In the genomic region with DNA sequence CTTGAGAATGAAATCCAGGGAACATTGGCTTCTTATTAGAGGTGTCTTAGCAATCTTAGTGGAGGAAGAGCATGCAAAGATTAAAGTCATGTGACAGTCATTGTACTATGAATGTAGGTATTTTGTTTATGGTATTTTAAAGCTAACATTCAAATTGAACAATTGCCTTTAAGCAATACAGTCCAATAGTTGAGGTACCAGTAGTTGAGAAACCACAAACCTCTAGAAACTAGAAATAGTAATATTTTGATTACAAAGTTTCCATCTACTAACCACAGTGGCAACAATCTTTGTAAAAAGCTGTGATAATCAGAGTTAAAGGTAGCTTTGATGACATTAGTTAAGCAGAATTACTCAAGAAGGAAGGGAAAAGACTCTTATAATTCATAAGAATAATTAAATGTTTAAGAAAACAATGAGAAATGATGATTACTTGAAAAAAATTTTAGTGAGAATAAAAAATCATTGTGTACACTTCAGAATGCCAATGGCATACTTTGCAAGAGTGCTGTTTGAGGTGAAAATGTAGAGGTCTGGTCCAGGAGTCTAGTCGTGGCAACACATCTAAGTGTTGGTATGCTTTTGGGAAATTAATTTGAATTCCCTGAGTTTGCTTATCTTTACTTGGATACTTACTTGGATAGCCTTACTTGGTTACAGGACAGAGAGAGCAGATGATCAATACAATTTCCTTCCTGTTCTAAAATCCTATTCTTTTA, we compare ENCODE assay signal across 1 cellular context.
TF ChIP-seq lines count a peak whose summit lies in the region.

No MANE protein-coding gene starts in this region.

TF ChIP-seq in K562, 482 proteins besides CTCF, POLR2A, EP300 and RAD21 (continued from another document):
- TF ChIP-seq, protein P1, sequence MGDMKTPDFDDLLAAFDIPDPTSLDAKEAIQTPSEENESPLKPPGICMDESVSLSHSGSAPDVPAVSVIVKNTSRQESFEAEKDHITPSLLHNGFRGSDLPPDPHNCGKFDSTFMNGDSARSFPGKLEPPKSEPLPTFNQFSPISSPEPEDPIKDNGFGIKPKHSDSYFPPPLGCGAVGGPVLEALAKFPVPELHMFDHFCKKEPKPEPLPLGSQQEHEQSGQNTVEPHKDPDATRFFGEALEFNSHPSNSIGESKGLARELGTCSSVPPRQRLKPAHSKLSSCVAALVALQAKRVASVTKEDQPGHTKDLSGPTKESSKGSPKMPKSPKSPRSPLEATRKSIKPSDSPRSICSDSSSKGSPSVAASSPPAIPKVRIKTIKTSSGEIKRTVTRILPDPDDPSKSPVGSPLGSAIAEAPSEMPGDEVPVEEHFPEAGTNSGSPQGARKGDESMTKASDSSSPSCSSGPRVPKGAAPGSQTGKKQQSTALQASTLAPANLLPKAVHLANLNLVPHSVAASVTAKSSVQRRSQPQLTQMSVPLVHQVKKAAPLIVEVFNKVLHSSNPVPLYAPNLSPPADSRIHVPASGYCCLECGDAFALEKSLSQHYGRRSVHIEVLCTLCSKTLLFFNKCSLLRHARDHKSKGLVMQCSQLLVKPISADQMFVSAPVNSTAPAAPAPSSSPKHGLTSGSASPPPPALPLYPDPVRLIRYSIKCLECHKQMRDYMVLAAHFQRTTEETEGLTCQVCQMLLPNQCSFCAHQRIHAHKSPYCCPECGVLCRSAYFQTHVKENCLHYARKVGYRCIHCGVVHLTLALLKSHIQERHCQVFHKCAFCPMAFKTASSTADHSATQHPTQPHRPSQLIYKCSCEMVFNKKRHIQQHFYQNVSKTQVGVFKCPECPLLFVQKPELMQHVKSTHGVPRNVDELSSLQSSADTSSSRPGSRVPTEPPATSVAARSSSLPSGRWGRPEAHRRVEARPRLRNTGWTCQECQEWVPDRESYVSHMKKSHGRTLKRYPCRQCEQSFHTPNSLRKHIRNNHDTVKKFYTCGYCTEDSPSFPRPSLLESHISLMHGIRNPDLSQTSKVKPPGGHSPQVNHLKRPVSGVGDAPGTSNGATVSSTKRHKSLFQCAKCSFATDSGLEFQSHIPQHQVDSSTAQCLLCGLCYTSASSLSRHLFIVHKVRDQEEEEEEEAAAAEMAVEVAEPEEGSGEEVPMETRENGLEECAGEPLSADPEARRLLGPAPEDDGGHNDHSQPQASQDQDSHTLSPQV (IDR thresholded peaks at IDR 0.05), result no peak
- TF ChIP-seq, protein P2, sequence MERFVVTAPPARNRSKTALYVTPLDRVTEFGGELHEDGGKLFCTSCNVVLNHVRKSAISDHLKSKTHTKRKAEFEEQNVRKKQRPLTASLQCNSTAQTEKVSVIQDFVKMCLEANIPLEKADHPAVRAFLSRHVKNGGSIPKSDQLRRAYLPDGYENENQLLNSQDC (CRISPR knock-in tag; IDR thresholded peaks at IDR 0.05), result no peak
- TF ChIP-seq BMI1 (IDR thresholded peaks at IDR 0.05; ENCODE audit: low read length), result no peak
- TF ChIP-seq, protein P3, sequence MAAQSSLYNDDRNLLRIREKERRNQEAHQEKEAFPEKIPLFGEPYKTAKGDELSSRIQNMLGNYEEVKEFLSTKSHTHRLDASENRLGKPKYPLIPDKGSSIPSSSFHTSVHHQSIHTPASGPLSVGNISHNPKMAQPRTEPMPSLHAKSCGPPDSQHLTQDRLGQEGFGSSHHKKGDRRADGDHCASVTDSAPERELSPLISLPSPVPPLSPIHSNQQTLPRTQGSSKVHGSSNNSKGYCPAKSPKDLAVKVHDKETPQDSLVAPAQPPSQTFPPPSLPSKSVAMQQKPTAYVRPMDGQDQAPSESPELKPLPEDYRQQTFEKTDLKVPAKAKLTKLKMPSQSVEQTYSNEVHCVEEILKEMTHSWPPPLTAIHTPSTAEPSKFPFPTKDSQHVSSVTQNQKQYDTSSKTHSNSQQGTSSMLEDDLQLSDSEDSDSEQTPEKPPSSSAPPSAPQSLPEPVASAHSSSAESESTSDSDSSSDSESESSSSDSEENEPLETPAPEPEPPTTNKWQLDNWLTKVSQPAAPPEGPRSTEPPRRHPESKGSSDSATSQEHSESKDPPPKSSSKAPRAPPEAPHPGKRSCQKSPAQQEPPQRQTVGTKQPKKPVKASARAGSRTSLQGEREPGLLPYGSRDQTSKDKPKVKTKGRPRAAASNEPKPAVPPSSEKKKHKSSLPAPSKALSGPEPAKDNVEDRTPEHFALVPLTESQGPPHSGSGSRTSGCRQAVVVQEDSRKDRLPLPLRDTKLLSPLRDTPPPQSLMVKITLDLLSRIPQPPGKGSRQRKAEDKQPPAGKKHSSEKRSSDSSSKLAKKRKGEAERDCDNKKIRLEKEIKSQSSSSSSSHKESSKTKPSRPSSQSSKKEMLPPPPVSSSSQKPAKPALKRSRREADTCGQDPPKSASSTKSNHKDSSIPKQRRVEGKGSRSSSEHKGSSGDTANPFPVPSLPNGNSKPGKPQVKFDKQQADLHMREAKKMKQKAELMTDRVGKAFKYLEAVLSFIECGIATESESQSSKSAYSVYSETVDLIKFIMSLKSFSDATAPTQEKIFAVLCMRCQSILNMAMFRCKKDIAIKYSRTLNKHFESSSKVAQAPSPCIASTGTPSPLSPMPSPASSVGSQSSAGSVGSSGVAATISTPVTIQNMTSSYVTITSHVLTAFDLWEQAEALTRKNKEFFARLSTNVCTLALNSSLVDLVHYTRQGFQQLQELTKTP (IDR thresholded peaks at IDR 0.05; ENCODE audit: low read depth in 1 of 2, partially characterized antibody in 2 of 2), result no peak
